ENCODE assay signal across 16 cellular contexts in the genomic region with DNA sequence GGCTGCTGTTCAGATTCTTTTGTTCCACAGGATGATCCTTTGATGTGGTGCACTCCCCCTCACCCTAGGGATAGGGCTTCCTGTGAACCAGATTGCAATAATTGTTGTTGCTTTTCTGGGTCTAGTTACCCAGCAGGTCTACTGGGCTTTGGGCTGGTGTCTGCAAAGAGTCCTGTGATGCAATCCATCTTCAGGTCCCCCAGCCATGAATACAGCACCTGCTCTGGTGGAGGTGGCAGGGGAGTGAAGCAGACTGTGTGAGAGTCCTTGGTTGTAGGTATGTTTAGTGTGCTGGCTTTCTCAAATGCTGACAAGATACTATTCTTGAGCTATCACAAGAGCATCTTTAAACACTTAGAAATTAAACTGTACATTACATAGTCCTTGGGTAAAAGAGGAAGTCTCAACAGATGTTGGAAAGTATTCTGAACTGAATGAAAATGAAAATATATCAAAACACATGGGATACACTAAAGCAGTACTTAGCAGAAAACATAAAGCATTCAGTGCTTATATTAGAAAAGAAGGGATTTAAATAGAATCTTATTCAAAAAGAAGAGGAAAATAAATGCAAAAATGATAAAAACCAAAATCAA. TPM values are rescaled to one million over a fixed set of nuclear protein-coding genes. Genes with fewer than 3 reads are reported as not detected.
"Had no signal": no experiment of that assay in that cellular context is flagged by ENCODE, and none has a peak within 500 bp of the region (broad histone marks: within the 10 kb centered on the region; RNA-seq: fewer than 3 reads in every experiment).

No MANE protein-coding gene starts in this region.

- ATAC-seq: esophagus mucosa; natural killer cell treated with Interleukin-12 subunit alpha and Interleukin-12 subunit beta and Interleukin-15 and Interleukin-18, amount 100 ng/mL, for 72 hours; stimulated activated effector memory CD8-positive, alpha-beta T cell treated with anti-CD3 and anti-CD28 coated beads, Interleukin-12 subunit alpha, Interleukin-12 subunit beta, amount 100 ng/mL, for 72 hours had no signal

- H3K4me1 ChIP-seq: colonic mucosa, left ventricle myocardium inferior, thyroid gland had no signal

- H3K4me3 ChIP-seq: colonic mucosa, left ventricle myocardium inferior, thyroid gland had no signal

- H3K27me3 ChIP-seq: colonic mucosa, thyroid gland had no signal

- H3K36me3 ChIP-seq: colonic mucosa, left ventricle myocardium inferior, thyroid gland had no signal

- H3K36me3 Mint-ChIP-seq: stimulated activated effector memory CD8-positive, alpha-beta T cell treated with anti-CD3 and anti-CD28 coated beads, Interleukin-12 subunit alpha, Interleukin-12 subunit beta, amount 100 ng/mL, for 72 hours had no signal

- H3K27ac Mint-ChIP-seq: activated CD4-positive, alpha-beta memory T cell treated with anti-CD3 and anti-CD28 coated beads, Interleukin-2, amount 10 ng/mL, durations not matched to agents 7 days and 5 days; activated naive CD4-positive, alpha-beta T cell treated with anti-CD3 and anti-CD28 coated beads, Interleukin-2, amount 50 U/mL, for 24 hours; activated T-cell treated with anti-CD3 and anti-CD28 coated beads, Interleukin-2, amount 50 U/mL, for 24 hours; natural killer cell treated with Interleukin-12 subunit alpha and Interleukin-12 subunit beta and Interleukin-15 and Interleukin-18, amount 100 ng/mL, for 72 hours; stimulated activated effector memory CD8-positive, alpha-beta T cell treated with anti-CD3 and anti-CD28 coated beads, Interleukin-12 subunit alpha, Interleukin-12 subunit beta, amount 100 ng/mL, for 72 hours had no signal

- H3K4me1 Mint-ChIP-seq: activated naive CD4-positive, alpha-beta T cell treated with anti-CD3 and anti-CD28 coated beads, Interleukin-2, amount 50 U/mL, for 24 hours had no signal

- H3K9me3 ChIP-seq: colonic mucosa, thyroid gland had no signal

- H3K4me3 Mint-ChIP-seq: activated CD4-positive, alpha-beta memory T cell treated with anti-CD3 and anti-CD28 coated beads, Interleukin-2, amount 10 ng/mL, durations not matched to agents 7 days and 5 days; activated naive CD4-positive, alpha-beta T cell treated with anti-CD3 and anti-CD28 coated beads, Interleukin-2, amount 50 U/mL, for 24 hours; activated T-cell treated with anti-CD3 and anti-CD28 coated beads, Interleukin-2, amount 50 U/mL, for 24 hours; natural killer cell treated with Interleukin-12 subunit alpha and Interleukin-12 subunit beta and Interleukin-15 and Interleukin-18, amount 100 ng/mL, for 72 hours; stimulated activated effector memory CD8-positive, alpha-beta T cell treated with anti-CD3 and anti-CD28 coated beads, Interleukin-12 subunit alpha, Interleukin-12 subunit beta, amount 100 ng/mL, for 72 hours had no signal

- H3K27ac ChIP-seq: colonic mucosa, left ventricle myocardium inferior, thyroid gland had no signal

- DNase-seq: activated CD4-positive, alpha-beta memory T cell treated with anti-CD3 and anti-CD28 coated beads, Interleukin-2, amount 10 ng/mL, durations not matched to agents 7 days and 5 days; activated CD4-positive, alpha-beta T cell treated with anti-CD3 and anti-CD28 coated beads for 4 hours; activated effector memory CD4-positive, alpha-beta T cell treated with Interleukin-2 at 50 U/mL for 16 hours; activated T-cell treated with anti-CD3 and anti-CD28 coated beads, Interleukin-2, amount 50 U/mL, for 24 hours; caudate nucleus; colonic mucosa; hippocampal formation; left ventricle myocardium inferior; mesenchymal stem cell; thyroid gland had no signal

RNA-seq across cellular contexts. Expression of a gene that starts 49.1 kb away (rescaled TPM):
- total RNA-seq: esophagus mucosa, left ventricle myocardium inferior, renal cortical epithelial cell had no signal
- polyA plus RNA-seq: keratinocyte had no signal
